Comparison of ENCODE assay signal across 20 cellular contexts in genomic region chr3:57015912-57016311, GRCh38. TPM values are rescaled to one million over a fixed set of nuclear protein-coding genes. Genes with fewer than 3 reads are reported as not detected.
"Had no signal": no experiment of that assay in that cellular context is flagged by ENCODE, and none has a peak within 500 bp of the region (broad histone marks: within the 10 kb centered on the region; RNA-seq: fewer than 3 reads in every experiment).

No MANE protein-coding gene starts in this region.

- H3K9me3 ChIP-seq: esophagus muscularis mucosa, gastroesophageal sphincter, left ventricle myocardium inferior, thyroid gland had no signal

- H3K4me3 ChIP-seq: esophagus muscularis mucosa, gastroesophageal sphincter, heart right ventricle, left ventricle myocardium inferior, spleen, thyroid gland had no signal

- FAIRE-seq: endothelial cell of umbilical vein, urothelium cell line had no signal

- DNase-seq: activated CD4-positive, alpha-beta memory T cell treated with anti-CD3 and anti-CD28 coated beads, Interleukin-2, amount 10 ng/mL, durations not matched to agents 7 days and 5 days; activated CD4-positive, alpha-beta T cell treated with anti-CD3 and anti-CD28 coated beads for 48 hours; activated CD4-positive, CD25-positive, alpha-beta regulatory T cell; activated CD8-positive, alpha-beta memory T cell treated with anti-CD3 and anti-CD28 coated beads, Interleukin-2, amount 10 ng/mL, durations not matched to agents 7 days and 5 days; activated naive CD8-positive, alpha-beta T cell treated with anti-CD3 and anti-CD28 coated beads, Interleukin-2, amount 50 U/mL, for 24 hours; cerebellar nuclear complex; effector CD8-positive, alpha-beta T cell; heart right ventricle; left ventricle myocardium inferior; naive thymus-derived CD4-positive, alpha-beta T cell; spleen; stimulated activated CD4-positive, alpha-beta T cell treated with anti-CD3 and anti-CD28 coated beads, Interleukin-4, amount 100 ng/mL, for 4 hours; thyroid gland had no signal

- H3K36me3 Mint-ChIP-seq: activated CD8-positive, alpha-beta memory T cell treated with anti-CD3 and anti-CD28 coated beads, Interleukin-2, amount 10 ng/mL, durations not matched to agents 7 days and 5 days; memory B cell; naive thymus-derived CD4-positive, alpha-beta T cell; stimulated activated memory B cell treated with anti-CD40 and anti-IgM and Interleukin-4, amounts not matched to agents 10 μg/mL and 1 μg/mL and 100 μg/mL, for 72 hours had no signal

- H3K27me3 Mint-ChIP-seq: activated naive CD8-positive, alpha-beta T cell treated with anti-CD3 and anti-CD28 coated beads, Interleukin-2, amount 50 U/mL, for 24 hours had no signal

- H3K27me3 ChIP-seq: esophagus muscularis mucosa, gastroesophageal sphincter, heart right ventricle, spleen, thyroid gland had no signal

- H3K36me3 ChIP-seq: esophagus muscularis mucosa, gastroesophageal sphincter, heart right ventricle, left ventricle myocardium inferior, spleen, thyroid gland had no signal

- H3K4me3 Mint-ChIP-seq: activated CD4-positive, alpha-beta memory T cell treated with anti-CD3 and anti-CD28 coated beads, Interleukin-2, amount 10 ng/mL, durations not matched to agents 7 days and 5 days; activated CD8-positive, alpha-beta memory T cell treated with anti-CD3 and anti-CD28 coated beads, Interleukin-2, amount 10 ng/mL, durations not matched to agents 7 days and 5 days; activated naive CD8-positive, alpha-beta T cell treated with anti-CD3 and anti-CD28 coated beads, Interleukin-2, amount 50 U/mL, for 24 hours; memory B cell; naive thymus-derived CD4-positive, alpha-beta T cell; stimulated activated memory B cell treated with anti-CD40 and anti-IgM and Interleukin-4, amounts not matched to agents 10 μg/mL and 1 μg/mL and 100 μg/mL, for 72 hours had no signal

- H3K4me1 Mint-ChIP-seq: activated CD4-positive, alpha-beta memory T cell treated with anti-CD3 and anti-CD28 coated beads, Interleukin-2, amount 10 ng/mL, durations not matched to agents 7 days and 5 days; activated CD8-positive, alpha-beta memory T cell treated with anti-CD3 and anti-CD28 coated beads, Interleukin-2, amount 10 ng/mL, durations not matched to agents 7 days and 5 days had no signal

- ATAC-seq: activated CD8-positive, alpha-beta memory T cell treated with anti-CD3 and anti-CD28 coated beads, Interleukin-2, amount 10 ng/mL, durations not matched to agents 7 days and 5 days; activated naive CD8-positive, alpha-beta T cell treated with anti-CD3 and anti-CD28 coated beads, Interleukin-2, amount 50 U/mL, for 24 hours; gastroesophageal sphincter; naive thymus-derived CD4-positive, alpha-beta T cell; stimulated activated memory B cell treated with anti-CD40 and anti-IgM and Interleukin-4, amounts not matched to agents 10 μg/mL and 1 μg/mL and 100 μg/mL, for 72 hours had no signal

- H3K27ac ChIP-seq: heart right ventricle, left ventricle myocardium inferior, spleen, thyroid gland had no signal

- H3K9me3 Mint-ChIP-seq: activated CD4-positive, alpha-beta memory T cell treated with anti-CD3 and anti-CD28 coated beads, Interleukin-2, amount 10 ng/mL, durations not matched to agents 7 days and 5 days; activated naive CD8-positive, alpha-beta T cell treated with anti-CD3 and anti-CD28 coated beads, Interleukin-2, amount 50 U/mL, for 24 hours; memory B cell; naive thymus-derived CD4-positive, alpha-beta T cell; stimulated activated memory B cell treated with anti-CD40 and anti-IgM and Interleukin-4, amounts not matched to agents 10 μg/mL and 1 μg/mL and 100 μg/mL, for 72 hours had no signal

- H3K27ac Mint-ChIP-seq: activated CD4-positive, alpha-beta memory T cell treated with anti-CD3 and anti-CD28 coated beads, Interleukin-2, amount 10 ng/mL, durations not matched to agents 7 days and 5 days; activated CD8-positive, alpha-beta memory T cell treated with anti-CD3 and anti-CD28 coated beads, Interleukin-2, amount 10 ng/mL, durations not matched to agents 7 days and 5 days; activated naive CD8-positive, alpha-beta T cell treated with anti-CD3 and anti-CD28 coated beads, Interleukin-2, amount 50 U/mL, for 24 hours; memory B cell; stimulated activated memory B cell treated with anti-CD40 and anti-IgM and Interleukin-4, amounts not matched to agents 10 μg/mL and 1 μg/mL and 100 μg/mL, for 72 hours had no signal

RNA-seq across cellular contexts. Expression of gene SPATA12, which starts 44.6 kb away (rescaled TPM):
- total RNA-seq: activated CD4-positive, alpha-beta memory T cell treated with anti-CD3 and anti-CD28 coated beads, Interleukin-2, amount 10 ng/mL, durations not matched to agents 7 days and 5 days; activated CD8-positive, alpha-beta memory T cell treated with anti-CD3 and anti-CD28 coated beads, Interleukin-2, amount 10 ng/mL, durations not matched to agents 7 days and 5 days; endothelial cell of umbilical vein; gastroesophageal sphincter; heart right ventricle; left ventricle myocardium inferior; naive thymus-derived CD4-positive, alpha-beta T cell; T-helper 2 cell treated with Interferon-gamma antibody and Interleukin-4, amounts not matched to agents 100 ng/mL and 5 ng/mL, for 36 hours; thyroid gland had no signal
